Comparison of ENCODE assay signal across 1 cellular context in genomic region chr7:119572541-119572940, GRCh38.
TF ChIP-seq lines count a peak whose summit lies in the region.

No MANE protein-coding gene starts in this region.

TF ChIP-seq in WTC11, 78 proteins besides CTCF, POLR2A, EP300 and RAD21 (continued from another document):
- TF ChIP-seq ZSCAN18 (CRISPR knock-in tag; IDR thresholded peaks at IDR 0.05), result no peak
- TF ChIP-seq ZNF416 (CRISPR knock-in tag; IDR thresholded peaks at IDR 0.05), result no peak
- no peak for TF ChIP-seq ZNF121 (CRISPR knock-in tag; IDR thresholded peaks at IDR 0.05)
- TF ChIP-seq HMGA2 (CRISPR knock-in tag; IDR thresholded peaks at IDR 0.05), result no peak
- TF ChIP-seq FOXP4 (CRISPR knock-in tag; IDR thresholded peaks at IDR 0.05), result no peak
- TF ChIP-seq STAT6 (CRISPR knock-in tag; conservative IDR thresholded peaks at IDR 0.05; ENCODE audit: low read depth), result no peak
- TF ChIP-seq ZMAT4 (CRISPR knock-in tag; IDR thresholded peaks at IDR 0.05), result no peak
- no peak for TF ChIP-seq SP1 (CRISPR knock-in tag; conservative IDR thresholded peaks at IDR 0.05)
